Comparison of ENCODE assay signal across 10 cellular contexts in the genomic region with DNA sequence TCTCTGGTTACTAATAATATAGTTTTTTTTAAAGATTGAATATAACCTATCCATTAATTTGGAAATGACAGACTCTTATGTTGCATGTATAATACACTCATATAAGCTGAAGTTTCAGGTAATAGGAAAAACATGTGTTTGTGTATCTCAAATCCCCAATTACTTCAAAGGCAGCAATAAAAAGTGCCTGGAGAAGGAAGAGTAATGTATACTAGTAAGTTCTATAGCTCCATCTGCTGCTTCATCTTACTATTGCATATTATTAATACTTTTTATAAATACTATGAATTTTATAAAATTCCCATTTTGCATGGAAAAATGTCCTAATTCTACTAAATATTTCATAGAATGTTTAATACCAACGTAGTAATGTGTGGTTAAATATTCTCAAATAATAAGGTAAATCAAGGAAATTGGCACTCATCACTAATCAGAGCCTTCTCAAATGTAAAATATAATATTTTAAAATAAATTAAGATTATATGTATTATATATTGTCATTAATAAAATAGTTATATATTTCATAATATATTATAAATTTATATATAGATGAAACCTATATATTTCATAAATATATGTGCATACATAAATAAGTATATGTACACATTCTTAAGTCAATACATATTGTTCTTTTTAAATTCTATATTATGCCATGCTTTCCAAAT.
DNase-seq lines count a peak whose midpoint lies in the region; ATAC-seq, FAIRE-seq and TF ChIP-seq lines count a peak whose summit lies in the region.
"Had no signal": no experiment of that assay in that cellular context is flagged by ENCODE, and none has a peak within 500 bp of the region (broad histone marks: within the 10 kb centered on the region; RNA-seq: fewer than 3 reads in every experiment).

No MANE protein-coding gene starts in this region.

- in situ Hi-C loops in HepG2 (cut with HindIII; ENCODE audit: extremely low pct_ligation_motif_present, low pct_unique_long_range_greater_than_20kb) (loop anchor here (25.0 kb wide), 2 partner anchors 546 to 1021 kb away; a partner anchor contains a TSS), G401 (cut with HindIII; ENCODE audit: low sequenced_read_pairs) (no loop called here)

- CTCF ChIA-PET in HepG2 (lab: Yijun Ruan, JAX; ENCODE audit: low intra/inter-chr PET ratio, low total read pairs), result interaction anchor here (1.3 kb wide), 1 partner anchor 759 kb away, joined by 3 read pairs; no protein-coding TSS in a partner anchor

- WGBS in HepG2 (ENCODE audit: low lambda C conversion rate), result 0% methylated on average over 1 of the region's 1 CpG

- no TSS peak for BruUV-seq in HepG2 (replicated peaks; lab: Mats Ljungman, UMichigan)

- H3K36me3 ChIP-seq in adipocyte (ENCODE audit: control insufficient read depth, insufficient read depth, low read length, severe bottlenecking), result no peaks in the 10 kb centered on the region
- H3K36me3 ChIP-seq in HepG2 (replicated peaks in 1 of 2; ENCODE audit: control insufficient read depth in 1 of 2, insufficient read depth in 2 of 2, low read length in 2 of 2), result no peaks in the 10 kb centered on the region
- H3K36me3 ChIP-seq: SJSA1 had no signal

- no peak overlapping the region for H2AFZ ChIP-seq in HepG2 (ENCODE audit: low read length)

- no peaks in the 10 kb centered on the region for H3K27me3 ChIP-seq in adipocyte (replicated peaks; ENCODE audit: control insufficient read depth, insufficient read depth, low read length)
- H3K27me3 ChIP-seq in HepG2 (ENCODE audit: control insufficient read depth in 1 of 2, insufficient read depth in 2 of 2, low read length in 2 of 2), result no peaks in the 10 kb centered on the region
- H3K27me3 ChIP-seq: SJSA1 had no signal

- H4K20me1 ChIP-seq in HepG2 (ENCODE audit: insufficient read depth, low read length), result no peaks in the 10 kb centered on the region

- TF ChIP-seq CTCF in HepG2 (CRISPR knock-in tag; IDR thresholded peaks at IDR 0.05), result no peak

- H3K4me3 ChIP-seq in adipocyte (ENCODE audit: low read length) (no peak overlapping the region), HepG2 (replicated peaks in 1 of 3; ENCODE audit: insufficient read depth in 1 of 3, low read depth in 2 of 3, low read length in 3 of 3) (no peak overlapping the region)
- H3K4me3 ChIP-seq: SJSA1 had no signal

- ATAC-seq in HepG2, result no peak
- no peak for ATAC-seq in HG03442 (IDR thresholded peaks at IDR 0.05; ENCODE audit: unreplicated experiment)

- FAIRE-seq in HepG2 (lab: Jason Lieb, UNC), result no peak

- H3K79me2 ChIP-seq in HepG2 (ENCODE audit: insufficient read depth, low read length), result no peaks in the 10 kb centered on the region

- TF ChIP-seq EP300 in HepG2 (IDR thresholded peaks at IDR 0.05; ENCODE audit: low read depth in 2 of 2, low read length in 2 of 2) (no peak), HepG2 (CRISPR knock-in tag; IDR thresholded peaks at IDR 0.05; ENCODE audit: borderline replicate concordance) (no peak)

- no peak for TF ChIP-seq RAD21 in HepG2 (CRISPR knock-in tag; IDR thresholded peaks at IDR 0.05)

- no peak for TF ChIP-seq POLR2A in HepG2 (IDR thresholded peaks at IDR 0.05; ENCODE audit: insufficient read depth in 1 of 2, low read depth in 2 of 2, low read length in 2 of 2)

- H3K4me1 ChIP-seq in adipocyte (ENCODE audit: control insufficient read depth, insufficient read depth, low read length) (no peaks in the 10 kb centered on the region), HepG2 (ENCODE audit: insufficient read depth, low read length) (no peaks in the 10 kb centered on the region)
- H3K4me1 ChIP-seq: SJSA1 had no signal

- H3K4me2 ChIP-seq in HepG2 (ENCODE audit: low read depth, low read length), result no peak overlapping the region

- intact Hi-C loops in HepG2 (cut with micrococcal nuclease; ENCODE audit: unreplicated experiment), result loop anchor here (1.0 kb wide), 1 partner anchor 759 kb away; no protein-coding TSS in a partner anchor

- H3K9me3 ChIP-seq in adipocyte (ENCODE audit: control insufficient read depth, low read length) (no peaks in the 10 kb centered on the region), HepG2 (ENCODE audit: low read length) (no peaks in the 10 kb centered on the region)
- H3K9me3 ChIP-seq: SJSA1 had no signal

- POLR2A ChIA-PET in HepG2 (lab: Yijun Ruan, JAX), result no interaction called here

- H3K9ac ChIP-seq in adipocyte (ENCODE audit: low read length) (no peak overlapping the region), HepG2 (ENCODE audit: insufficient read depth, low read depth, low read length) (no peak overlapping the region)

- DNase-seq in DMS53 (lab: John Stamatoyannopoulos, UW) (peak; percentile 80), NCI-H1105 (lab: John Stamatoyannopoulos, UW) (peak; percentile 33), adipocyte (ENCODE audit: low read depth) (peak; percentile 84), HepG2 (ENCODE audit: low spot score) (no peak), amygdala (lab: John Stamatoyannopoulos, UW) (no peak), G401 (ENCODE audit: low spot score) (no peak), cortex of kidney (lab: John Stamatoyannopoulos, UW) (no peak)

- no peak overlapping the region for H3K27ac ChIP-seq in HepG2 (ENCODE audit: extremely low read length, insufficient read depth, low read length)
- H3K27ac ChIP-seq: epithelial cell of prostate, SJSA1 had no signal

TF ChIP-seq in HepG2, 621 proteins besides CTCF, POLR2A, EP300 and RAD21:
- 0 out of 2 replicates have a peak, but pooled peaks have one; percentile 5 for TF ChIP-seq STAG1 (CRISPR knock-in tag; IDR thresholded peaks at IDR 0.05)
- no peak for TF ChIP-seq ZNF496 (CRISPR knock-in tag; IDR thresholded peaks at IDR 0.05; ENCODE audit: insufficient replicate concordance)
TF ChIP-seq in HepG2: peak in this region for 1.

Comparison
In these comparisons a context has a peak if more than half of its experiments do, and no peak if none do; other contexts are left out.
1. DNase-seq: peak in DMS53 (single experiment), NCI-H1105 (single experiment) and adipocyte (single experiment); none in HepG2 (single experiment), amygdala (0 of 56), G401 (single experiment) and cortex of kidney (single experiment).